Comparison of ENCODE assay signal across 25 cellular contexts in genomic region chr7:137818036-137818435, GRCh38. TPM values are rescaled to one million over a fixed set of nuclear protein-coding genes. Genes with fewer than 3 reads are reported as not detected.
DNase-seq lines count a peak whose midpoint lies in the region; ATAC-seq lines count a peak whose summit lies in the region.
"Had no signal": no experiment of that assay in that cellular context is flagged by ENCODE, and none has a peak within 500 bp of the region (broad histone marks: within the 10 kb centered on the region; RNA-seq: fewer than 3 reads in every experiment).

No MANE protein-coding gene starts in this region.

- H4K8ac ChIP-seq in mesenchymal stem cell (ENCODE audit: low read length): no peak overlapping the region

- no peak overlapping the region for H2BK15ac ChIP-seq in mesenchymal stem cell (ENCODE audit: low read depth, poor library complexity, severe bottlenecking)

- H3K4me1 ChIP-seq in GM23248 (ENCODE audit: insufficient read depth) (peaks cover 45% of the 10 kb centered on the region), mesenchymal stem cell (ENCODE audit: control insufficient read depth, insufficient read depth, low read depth, low read length) (peaks cover 3% of the 10 kb centered on the region), Karpas-422 (ENCODE audit: low read length) (no peaks in the 10 kb centered on the region)
- H3K4me1 ChIP-seq: pancreas had no signal

- peaks cover 34% of the 10 kb centered on the region for H3F3A ChIP-seq in GM23248 (ENCODE audit: insufficient read depth)

- DNase-seq in COLO829 (ENCODE audit: low spot score) (peak; percentile 57), GM23248 (peak; percentile 42), astrocyte of the hippocampus (ENCODE audit: low read depth, low spot score) (peak; percentile 22), mesenchymal stem cell (peak; percentile 60), hippocampal formation (lab: John Stamatoyannopoulos, UW) (no peak), Karpas-422 (no peak)
- no peak for DNase-seq in stimulated activated CD4-positive, alpha-beta T cell treated with anti-CD3 and anti-CD28 coated beads, Interleukin-4, amount 100 ng/mL, for 4 hours
- DNase-seq: activated CD4-positive, alpha-beta memory T cell treated with anti-CD3 and anti-CD28 coated beads for 36 hours; activated naive CD4-positive, alpha-beta T cell treated with Interleukin-2 at 50 U/mL for 16 hours; activated T-cell treated with anti-CD3 and anti-CD28 coated beads, Interleukin-2, amount 50 U/mL, for 1 hour; aorta; COR-L47; endodermal cell; H9; islet precursor cell; naive thymus-derived CD4-positive, alpha-beta T cell; NCI-H2171 treated with DMSO at 0.1 percent for 48 hours; pancreas; stimulated activated naive CD4-positive, alpha-beta T cell treated with Interleukin-2 at 50 U/mL for 16 hours had no signal

- H2BK5ac ChIP-seq in mesenchymal stem cell (ENCODE audit: low read depth, low read length, poor library complexity, severe bottlenecking): no peak overlapping the region

- H2AK5ac ChIP-seq in mesenchymal stem cell (ENCODE audit: low read length, severe bottlenecking): no peak overlapping the region

- H3K4ac ChIP-seq in mesenchymal stem cell (ENCODE audit: low read depth in 1 of 2, low read length in 2 of 2): no peak overlapping the region

- no peaks in the 10 kb centered on the region for H3K79me1 ChIP-seq in mesenchymal stem cell (replicated peaks; ENCODE audit: low read length, poor library complexity, severe bottlenecking)

- H2BK12ac ChIP-seq in mesenchymal stem cell (ENCODE audit: low read length in 2 of 2): no peak overlapping the region

- no peak overlapping the region for H4K91ac ChIP-seq in mesenchymal stem cell (ENCODE audit: low read length)

- H2BK120ac ChIP-seq in mesenchymal stem cell (ENCODE audit: low read depth, low read length): no peak overlapping the region

- no peak overlapping the region for H3K4me2 ChIP-seq in GM23248 (ENCODE audit: unreplicated experiment)
- no peak overlapping the region for H3K4me2 ChIP-seq in mesenchymal stem cell (ENCODE audit: low read length, poor library complexity, severe bottlenecking)
- no peak overlapping the region for H3K4me2 ChIP-seq in Karpas-422 (ENCODE audit: low read depth, low read length, poor library complexity, severe bottlenecking)
- H3K4me2 ChIP-seq: hepatocyte had no signal

- H3K9me3 ChIP-seq in GM23248 (ENCODE audit: low read depth) (no peaks in the 10 kb centered on the region), mesenchymal stem cell (ENCODE audit: control insufficient read depth, low read length) (no peaks in the 10 kb centered on the region), Karpas-422 (ENCODE audit: low read length) (no peaks in the 10 kb centered on the region)
- H3K9me3 ChIP-seq: pancreas, tibial nerve had no signal

- peaks cover 53% of the 10 kb centered on the region for H3K79me2 ChIP-seq in GM23248 (ENCODE audit: insufficient read depth)
- no peaks in the 10 kb centered on the region for H3K79me2 ChIP-seq in Karpas-422 (ENCODE audit: low read length)
- H3K79me2 ChIP-seq: hepatocyte had no signal

- no peaks in the 10 kb centered on the region for H4K20me1 ChIP-seq in GM23248 (ENCODE audit: insufficient read depth)
- no peaks in the 10 kb centered on the region for H4K20me1 ChIP-seq in Karpas-422 (ENCODE audit: insufficient read depth, low read depth, low read length)

- no peak overlapping the region for H3K23ac ChIP-seq in mesenchymal stem cell (ENCODE audit: low read length in 2 of 2)

- H2AFZ ChIP-seq in GM23248: no peak overlapping the region
- H2AFZ ChIP-seq in mesenchymal stem cell (ENCODE audit: low read depth, low read length): no peak overlapping the region
- no peak overlapping the region for H2AFZ ChIP-seq in Karpas-422 (ENCODE audit: low read length)
- H2AFZ ChIP-seq: hepatocyte had no signal

- no peaks in the 10 kb centered on the region for H3K36me3 ChIP-seq in GM23248 (ENCODE audit: low read depth)
- no peaks in the 10 kb centered on the region for H3K36me3 ChIP-seq in mesenchymal stem cell (ENCODE audit: control insufficient read depth in 1 of 2, insufficient read depth in 2 of 2, low read depth in 1 of 2, low read length in 2 of 2)
- H3K36me3 ChIP-seq in Karpas-422 (ENCODE audit: insufficient read depth, low read length): no peaks in the 10 kb centered on the region
- H3K36me3 ChIP-seq: pancreas, tibial nerve had no signal

- no peak for ATAC-seq in HG03521 (IDR thresholded peaks at IDR 0.05; ENCODE audit: unreplicated experiment)
- ATAC-seq: naive thymus-derived CD4-positive, alpha-beta T cell; pancreas; sciatic nerve had no signal

- H3K27me3 ChIP-seq in GM23248 (replicated peaks; ENCODE audit: insufficient read depth): no peaks in the 10 kb centered on the region
- no peaks in the 10 kb centered on the region for H3K27me3 ChIP-seq in mesenchymal stem cell (ENCODE audit: control insufficient read depth in 1 of 2, insufficient read depth in 1 of 2, low read length in 2 of 2)
- no peaks in the 10 kb centered on the region for H3K27me3 ChIP-seq in Karpas-422 (ENCODE audit: low read length)
- H3K27me3 ChIP-seq: hepatocyte, pancreas, tibial nerve had no signal

- WGBS in GM23248 (ENCODE audit: low coverage in 1 of 2, low lambda C conversion rate in 2 of 2, missing lambda C conversion rate in 2 of 2), 2 experiments: 79 to 89% methylated on average over 2 of the region's 2 CpGs
- 62% methylated on average over 2 of the region's 2 CpGs for WGBS in mesenchymal stem cell

- no peak overlapping the region for H3K27ac ChIP-seq in GM23248
- no peak overlapping the region for H3K27ac ChIP-seq in mesenchymal stem cell (ENCODE audit: low read length, poor library complexity, severe bottlenecking)
- H3K27ac ChIP-seq in Karpas-422 (ENCODE audit: low read length): no peak overlapping the region
- H3K27ac ChIP-seq: hepatocyte, HL-60, pancreas, tibial nerve had no signal

- H3K4me3 ChIP-seq in GM23248: no peak overlapping the region
- H3K4me3 ChIP-seq in mesenchymal stem cell (ENCODE audit: insufficient read depth in 1 of 2, low read depth in 1 of 2, low read length in 2 of 2): no peak overlapping the region
- no peak overlapping the region for H3K4me3 ChIP-seq in Karpas-422 (ENCODE audit: low read length)
- H3K4me3 ChIP-seq: hepatocyte, pancreas, tibial nerve had no signal

- in situ Hi-C loops in GM23248 (cut with MboI): no loop called here

- no peaks in the 10 kb centered on the region for H3K9me2 ChIP-seq in GM23248 (ENCODE audit: insufficient read depth)
- H3K9me2 ChIP-seq in Karpas-422 (replicated peaks; ENCODE audit: insufficient read depth, low read length): no peaks in the 10 kb centered on the region

- no peak overlapping the region for H3K18ac ChIP-seq in mesenchymal stem cell (ENCODE audit: low read depth in 1 of 2, low read length in 2 of 2)

- H3K14ac ChIP-seq in mesenchymal stem cell (ENCODE audit: low read length in 2 of 2): no peak overlapping the region

- H3K9ac ChIP-seq in GM23248: no peak overlapping the region
- no peak overlapping the region for H3K9ac ChIP-seq in mesenchymal stem cell (ENCODE audit: low read length)
- no peak overlapping the region for H3K9ac ChIP-seq in Karpas-422 (ENCODE audit: low read length)

RNA-seq across cellular contexts. Expression of gene DGKI, which starts 28.7 kb away (rescaled TPM):
- total RNA-seq in GM23248 (2014; rRNA removed; shearing (Covaris generic)): 21.1 and 25.9 TPM in 2 replicates
- polyA plus RNA-seq in GM23248 (2016; fragmentation: Nextera tagmentation; extraction: Ambion mirVana): 5.1 and 5.4 TPM in 2 replicates
- 2.3 TPM for polyA plus RNA-seq in mesenchymal stem cell (2013, experiment 1 of 2)
- 2.2 TPM for polyA plus RNA-seq in mesenchymal stem cell (2013, experiment 2 of 2)
- not detected in 2 replicates for total RNA-seq in Karpas-422 (2014; rRNA removed; shearing (Covaris generic); ENCODE audit: low replicate concordance)
- total RNA-seq: G401 had no signal
- polyA plus RNA-seq: naive thymus-derived CD4-positive, alpha-beta T cell had no signal

Comparison
In these comparisons a context has a peak if more than half of its experiments do, and no peak if none do; other contexts are left out.
1. DNase-seq: peak in COLO829 (single experiment), GM23248 (single experiment), astrocyte of the hippocampus (single experiment) and mesenchymal stem cell (single experiment); none in hippocampal formation (0 of 2), Karpas-422 (single experiment) and stimulated activated CD4-positive, alpha-beta T cell treated with anti-CD3 and anti-CD28 coated beads, Interleukin-4, amount 100 ng/mL, for 4 hours (0 of 2).
2. RNA of gene DGKI, which starts 28.7 kb away (total RNA-seq): 21.1 to 25.9 TPM in GM23248; not detected in Karpas-422; every median in the first group is over 10 times any median in the second.